22 cellular contexts compared by ENCODE assay signal in genomic region chr1:31135973-31136600, GRCh38.
"Had no signal": no experiment of that assay in that cellular context is flagged by ENCODE, and none has a peak within 500 bp of the region (broad histone marks: within the 10 kb centered on the region; RNA-seq: fewer than 3 reads in every experiment).

No MANE protein-coding gene starts in this region.

- H3K4me1 ChIP-seq: colonic mucosa, neural progenitor cell, prostate gland, right atrium auricular region, suprapubic skin, transverse colon had no signal

- H3K27ac Mint-ChIP-seq: activated naive CD8-positive, alpha-beta T cell treated with anti-CD3 and anti-CD28 coated beads for 36 hours; activated T-cell treated with anti-CD3 and anti-CD28 coated beads, Interleukin-2, amount 50 U/mL, for 72 hours; endodermal cell; naive thymus-derived CD4-positive, alpha-beta T cell; neural progenitor cell; stimulated activated naive CD8-positive, alpha-beta T cell treated with anti-CD3 and anti-CD28 coated beads, Interleukin-15, Interleukin-2, amounts not matched to agents 100 ng/mL and 50 ng/mL, for 24 hours had no signal

- H3K27ac ChIP-seq: colonic mucosa, epithelial cell of prostate, neural progenitor cell, prostate gland, right atrium auricular region, skin epidermis, suprapubic skin, transverse colon, WERI-Rb-1 had no signal

- H3K27me3 ChIP-seq: colonic mucosa, neural progenitor cell, right atrium auricular region, suprapubic skin, transverse colon had no signal

- ATAC-seq: activated T-cell treated with anti-CD3 and anti-CD28 coated beads, Interleukin-2, amount 50 U/mL, for 72 hours; mucosa of descending colon; naive thymus-derived CD4-positive, alpha-beta T cell had no signal

- H3K4me3 ChIP-seq: colonic mucosa, mucosa of descending colon, neural progenitor cell, prostate gland, right atrium auricular region, skin epidermis, suprapubic skin, transverse colon had no signal

- H3K9ac ChIP-seq: neural progenitor cell had no signal

- H3K4me2 ChIP-seq: neural progenitor cell had no signal

- H3K4me1 Mint-ChIP-seq: activated naive CD8-positive, alpha-beta T cell treated with anti-CD3 and anti-CD28 coated beads for 36 hours; endodermal cell; neural progenitor cell had no signal

- H2AFZ ChIP-seq: neural progenitor cell had no signal

- H3K9me3 Mint-ChIP-seq: activated naive CD8-positive, alpha-beta T cell treated with anti-CD3 and anti-CD28 coated beads for 36 hours; activated T-cell treated with anti-CD3 and anti-CD28 coated beads, Interleukin-2, amount 50 U/mL, for 72 hours; stimulated activated naive CD8-positive, alpha-beta T cell treated with anti-CD3 and anti-CD28 coated beads, Interleukin-15, Interleukin-2, amounts not matched to agents 100 ng/mL and 50 ng/mL, for 24 hours had no signal

- H3K9me3 ChIP-seq: colonic mucosa, mucosa of descending colon, prostate gland, suprapubic skin, transverse colon had no signal

- H3K4me3 Mint-ChIP-seq: activated naive CD8-positive, alpha-beta T cell treated with anti-CD3 and anti-CD28 coated beads for 36 hours; activated T-cell treated with anti-CD3 and anti-CD28 coated beads, Interleukin-2, amount 50 U/mL, for 72 hours; endodermal cell; naive thymus-derived CD4-positive, alpha-beta T cell; neural progenitor cell; stimulated activated naive CD8-positive, alpha-beta T cell treated with anti-CD3 and anti-CD28 coated beads, Interleukin-15, Interleukin-2, amounts not matched to agents 100 ng/mL and 50 ng/mL, for 24 hours had no signal

- H3K36me3 ChIP-seq: colonic mucosa, neural progenitor cell, prostate gland, right atrium auricular region, suprapubic skin, transverse colon, WERI-Rb-1 had no signal

- H3K27me3 Mint-ChIP-seq: activated naive CD8-positive, alpha-beta T cell treated with anti-CD3 and anti-CD28 coated beads for 36 hours; stimulated activated naive CD8-positive, alpha-beta T cell treated with anti-CD3 and anti-CD28 coated beads, Interleukin-15, Interleukin-2, amounts not matched to agents 100 ng/mL and 50 ng/mL, for 24 hours had no signal

- DNase-seq: activated CD4-positive, alpha-beta T cell treated with anti-CD3 and anti-CD28 coated beads for 1 hour; activated CD8-positive, alpha-beta memory T cell treated with anti-CD3 and anti-CD28 coated beads for 24 hours; activated CD8-positive, alpha-beta memory T cell treated with anti-CD3 and anti-CD28 coated beads, Interleukin-2, amount 50 U/mL, for 48 hours; activated gamma-delta T cell treated with Interleukin-2 at 50 U/mL for 16 hours; activated naive CD8-positive, alpha-beta T cell treated with anti-CD3 and anti-CD28 coated beads for 36 hours; activated T-cell treated with anti-CD3 and anti-CD28 coated beads, Interleukin-2, amount 50 U/mL, for 72 hours; amygdala; colonic mucosa; endodermal cell; mesenchymal stem cell; mucosa of descending colon; naive thymus-derived CD4-positive, alpha-beta T cell; T-helper 2 cell; transverse colon; WERI-Rb-1 had no signal
